25 cellular contexts compared by ENCODE assay signal in genomic region chr19:27918818-27919217, GRCh38.
"Had no signal": no experiment of that assay in that cellular context is flagged by ENCODE, and none has a peak within 500 bp of the region (broad histone marks: within the 10 kb centered on the region; RNA-seq: fewer than 3 reads in every experiment).

No MANE protein-coding gene starts in this region.

- H3K27ac ChIP-seq: neural progenitor cell, ovary, parathyroid adenoma, psoas muscle, skin epidermis, spleen, stomach, thoracic aorta, thyroid gland, transverse colon, upper lobe of right lung, vagina had no signal

- H3K9me3 ChIP-seq: ovary, psoas muscle, spleen, stomach, thoracic aorta, thyroid gland, transverse colon, upper lobe of right lung, vagina had no signal

- H3K9ac ChIP-seq: neural progenitor cell, parathyroid adenoma had no signal

- H3K4me1 ChIP-seq: neural progenitor cell, parathyroid adenoma, psoas muscle, spleen, stomach, thyroid gland, transverse colon, upper lobe of right lung, vagina had no signal

- H3K79me2 ChIP-seq: parathyroid adenoma had no signal

- H3K4me3 ChIP-seq: neural progenitor cell, ovary, psoas muscle, skin epidermis, smooth muscle cell, spleen, stomach, thoracic aorta, thyroid gland, transverse colon, upper lobe of right lung, vagina had no signal

- H3K36me3 ChIP-seq: neural progenitor cell, ovary, spleen, stomach, thoracic aorta, thyroid gland, transverse colon, upper lobe of right lung, vagina had no signal

- DNase-seq: naive thymus-derived CD4-positive, alpha-beta T cell; natural killer cell; occipital lobe; ovary; psoas muscle; right cardiac atrium; spleen; stimulated activated CD4-positive, alpha-beta T cell treated with anti-CD3 and anti-CD28 coated beads, Interleukin-12 subunit alpha, Interleukin-12 subunit beta, amount 100 ng/mL, for 4 hours; stimulated activated CD4-positive, alpha-beta T cell treated with anti-CD3 and anti-CD28 coated beads, Interleukin-1b, Interleukin-23, amount 100 ng/mL, for 48 hours; stimulated activated CD4-positive, alpha-beta T cell treated with anti-CD3 and anti-CD28 coated beads, Interleukin-4, amount 100 ng/mL, for 1 hour; stimulated activated CD4-positive, alpha-beta T cell treated with anti-CD3 and anti-CD28 coated beads, Interleukin-4, amount 100 ng/mL, for 4 hours; stimulated activated CD8-positive, alpha-beta memory T cell treated with anti-CD3 and anti-CD28 coated beads, Interleukin-4, amount 100 ng/mL, for 48 hours; stimulated activated naive B cell treated with anti-CD40 and anti-IgM and Interleukin-4, amounts not matched to agents 10 μg/mL and 1 μg/mL and 100 μg/mL, for 72 hours; stimulated activated naive CD4-positive, alpha-beta T cell treated with Interleukin-2 at 50 U/mL for 16 hours; stomach; thyroid gland; transverse colon; upper lobe of right lung had no signal

- H3K4me2 ChIP-seq: neural progenitor cell, smooth muscle cell had no signal

- H3K27me3 ChIP-seq: neural progenitor cell, ovary, spleen, stomach, thyroid gland, transverse colon, upper lobe of right lung, vagina had no signal

- ATAC-seq: naive thymus-derived CD4-positive, alpha-beta T cell; natural killer cell; psoas muscle; right cardiac atrium; sciatic nerve; stimulated activated naive B cell treated with anti-CD40 and anti-IgM and Interleukin-4, amounts not matched to agents 10 μg/mL and 1 μg/mL and 100 μg/mL, for 72 hours; upper lobe of right lung had no signal

- H2AFZ ChIP-seq: neural progenitor cell, parathyroid adenoma had no signal
